In the genomic region with DNA sequence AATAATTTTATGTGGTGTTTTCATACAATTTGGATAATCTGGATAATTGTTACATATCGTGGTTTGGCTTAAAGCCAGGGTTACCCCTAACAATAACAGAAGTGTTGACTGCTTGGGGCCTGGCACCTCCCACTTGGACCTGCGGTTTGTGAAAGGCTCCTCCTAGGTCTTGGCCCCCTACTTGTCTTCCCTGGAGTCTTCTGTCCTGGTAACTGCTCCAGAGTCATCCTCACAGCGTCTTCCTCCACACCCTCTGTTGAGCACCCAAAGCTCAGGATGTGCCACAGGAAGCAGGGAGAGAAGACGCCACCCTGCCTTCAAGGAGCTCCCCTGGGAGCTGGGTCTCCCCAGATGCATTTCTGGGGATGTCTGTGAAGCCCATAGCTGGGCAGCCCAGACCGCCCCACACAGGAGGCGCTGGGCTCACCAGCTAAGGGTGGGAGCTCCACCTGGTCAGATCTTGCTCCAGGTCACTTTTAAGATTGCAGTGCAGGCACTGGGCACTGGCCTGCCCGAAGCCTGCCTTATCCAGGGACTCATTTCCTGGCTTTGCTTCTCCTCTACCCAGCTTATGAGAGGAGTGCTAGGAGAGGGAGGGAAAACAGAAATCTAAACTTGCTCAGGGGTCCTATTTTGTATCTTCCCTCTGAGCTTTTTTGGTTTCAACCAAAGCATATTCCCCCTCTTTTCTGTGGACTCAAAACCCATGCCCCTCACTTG, we compare ENCODE assay signal across 12 cellular contexts.
DNase-seq lines count a peak whose midpoint lies in the region; ATAC-seq lines count a peak whose summit lies in the region.
"Had no signal": no experiment of that assay in that cellular context is flagged by ENCODE, and none has a peak within 500 bp of the region (broad histone marks: within the 10 kb centered on the region; RNA-seq: fewer than 3 reads in every experiment).

No MANE protein-coding gene starts in this region.

- ATAC-seq in GM18909 (IDR thresholded peaks at IDR 0.05; ENCODE audit: poor library complexity, unreplicated experiment) (peak; percentile 14), esophagus mucosa (peak; percentile 2), HG03520 (IDR thresholded peaks at IDR 0.05; ENCODE audit: unreplicated experiment) (no peak)

- H3K4me1 ChIP-seq in skeletal muscle satellite cell (ENCODE audit: control insufficient read depth, insufficient read depth, low read length): peaks cover 56% of the 10 kb centered on the region

- H3K9me3 ChIP-seq in skeletal muscle satellite cell (replicated peaks; ENCODE audit: low read length): no peaks in the 10 kb centered on the region

- peak overlapping the region; percentile 26 for H3K4me2 ChIP-seq in skeletal muscle satellite cell (ENCODE audit: low read length)

- peak overlapping the region; percentile 82 for H3K9ac ChIP-seq in skeletal muscle satellite cell (ENCODE audit: low read depth, low read length)

- peak; percentile 89 for DNase-seq in RKO (ENCODE audit: low spot score)
- DNase-seq in NCI-H1417 treated with DMSO at 0.1 percent for 48 hours (lab: John Stamatoyannopoulos, UW): no peak
- DNase-seq in NCI-H524 (lab: John Stamatoyannopoulos, UW): no peak
- DNase-seq in stimulated activated CD4-positive, alpha-beta T cell treated with anti-CD3 and anti-CD28 coated beads, Interleukin-2, amount 100 ng/mL, for 24 hours: no peak
- DNase-seq: activated CD8-positive, alpha-beta memory T cell treated with anti-CD3 and anti-CD28 coated beads for 24 hours; GDM1; retina; RPMI8226 had no signal

- H3K36me3 ChIP-seq in skeletal muscle satellite cell (ENCODE audit: insufficient read depth, low read length): no peaks in the 10 kb centered on the region

- H3K4me3 ChIP-seq in skeletal muscle satellite cell (ENCODE audit: low read length): no peak overlapping the region

- no peaks in the 10 kb centered on the region for H3K27me3 ChIP-seq in skeletal muscle satellite cell (ENCODE audit: control insufficient read depth, insufficient read depth, low read length)
